29 cellular contexts compared by ENCODE assay signal in genomic region chr1:28323720-28324119, GRCh38. TPM values are rescaled to one million over a fixed set of nuclear protein-coding genes. Genes with fewer than 3 reads are reported as not detected.
DNase-seq lines count a peak whose midpoint lies in the region; ATAC-seq, FAIRE-seq and TF ChIP-seq lines count a peak whose summit lies in the region.
"Had no signal": no experiment of that assay in that cellular context is flagged by ENCODE, and none has a peak within 500 bp of the region (broad histone marks: within the 10 kb centered on the region; RNA-seq: fewer than 3 reads in every experiment).

No MANE protein-coding gene starts in this region.

- H3K9me3 Mint-ChIP-seq in activated naive CD8-positive, alpha-beta T cell treated with anti-CD3 and anti-CD28 coated beads, Interleukin-2, amount 50 U/mL, for 24 hours: no peaks in the 10 kb centered on the region
- H3K9me3 Mint-ChIP-seq: activated T-cell treated with anti-CD3 and anti-CD28 coated beads, Interleukin-2, amount 50 U/mL, for 4 hours; neural progenitor cell had no signal

- DNase-seq in Karpas-422: peak; percentile 50
- DNase-seq in SK-N-SH: peak; percentile 36
- no peak for DNase-seq in hepatocyte (ENCODE audit: low spot score)
- DNase-seq in pancreas: no peak
- no peak for DNase-seq in activated naive CD8-positive, alpha-beta T cell treated with anti-CD3 and anti-CD28 coated beads, Interleukin-2, amount 50 U/mL, for 24 hours
- no peak for DNase-seq in C1 segment of cervical spinal cord (lab: John Stamatoyannopoulos, UW)
- no peak for DNase-seq in T-helper 9 cell
- DNase-seq: activated CD4-positive, alpha-beta T cell treated with anti-CD3 and anti-CD28 coated beads for 4 hours; activated naive CD4-positive, alpha-beta T cell treated with Interleukin-2 at 50 U/mL for 16 hours; activated T-cell treated with anti-CD3 and anti-CD28 coated beads, Interleukin-2, amount 50 U/mL, for 4 hours; Caco-2; DND-41; effector CD4-positive, alpha-beta T cell; glutamatergic neuron; NCI-H146; NCI-H446 treated with DMSO at 0.1 percent for 48 hours; psoas muscle; RPMI8226; stimulated activated naive CD8-positive, alpha-beta T cell treated with anti-CD3 and anti-CD28 coated beads, Interleukin-15, Interleukin-2, amounts not matched to agents 100 U/mL and 50 U/mL, for 24 hours had no signal

- no peak for FAIRE-seq in pancreas (lab: Jason Lieb, UNC)
- FAIRE-seq: HTR-8/SVneo had no signal

- H4K20me1 ChIP-seq in Karpas-422 (ENCODE audit: insufficient read depth, low read depth, low read length): no peaks in the 10 kb centered on the region
- no peaks in the 10 kb centered on the region for H4K20me1 ChIP-seq in SK-N-SH (ENCODE audit: insufficient read depth)
- H4K20me1 ChIP-seq in hepatocyte (ENCODE audit: insufficient read depth, poor library complexity, severe bottlenecking): no peaks in the 10 kb centered on the region

- no peak overlapping the region for H3K4me2 ChIP-seq in Karpas-422 (ENCODE audit: low read depth, low read length, poor library complexity, severe bottlenecking)
- H3K4me2 ChIP-seq in SK-N-SH: no peak overlapping the region
- H3K4me2 ChIP-seq in hepatocyte: peak overlapping the region; percentile 21
- H3K4me2 ChIP-seq: KMS-11, neural progenitor cell had no signal

- no peaks in the 10 kb centered on the region for H3K27me3 ChIP-seq in Karpas-422 (ENCODE audit: low read length)
- no peaks in the 10 kb centered on the region; the same call in 1 of the 2 replicates for H3K27me3 ChIP-seq in SK-N-SH (ENCODE audit: insufficient read depth)
- H3K27me3 ChIP-seq in hepatocyte: no peaks in the 10 kb centered on the region
- H3K27me3 ChIP-seq in pancreas: no peaks in the 10 kb centered on the region
- H3K27me3 ChIP-seq: neural progenitor cell, SJSA1, vagina had no signal

- WGBS in SK-N-SH (ENCODE audit: low lambda C conversion rate): 9% methylated on average over 3 of the region's 3 CpGs
- 34% methylated on average over 3 of the region's 3 CpGs for WGBS in hepatocyte (ENCODE audit: low lambda C conversion rate, missing lambda C conversion rate)
- 14 to 23% methylated on average over 3 of the region's 3 CpGs for WGBS in pancreas, 2 donors

- H2AFZ ChIP-seq in Karpas-422 (ENCODE audit: low read length) (0 out of 2 replicates have a peak overlapping the region, but pooled peaks have one; percentile 51), SK-N-SH (ENCODE audit: low read depth) (no peak overlapping the region), hepatocyte (no peak overlapping the region)
- H2AFZ ChIP-seq: neural progenitor cell had no signal

- peaks cover 1% of the 10 kb centered on the region for H3K27me3 Mint-ChIP-seq in activated naive CD8-positive, alpha-beta T cell treated with anti-CD3 and anti-CD28 coated beads, Interleukin-2, amount 50 U/mL, for 24 hours

- H3F3A ChIP-seq in SK-N-SH (replicated peaks; ENCODE audit: insufficient read depth): peaks cover 8% of the 10 kb centered on the region

- H3K27ac ChIP-seq in Karpas-422 (ENCODE audit: low read length): no peak overlapping the region
- H3K27ac ChIP-seq in SK-N-SH (ENCODE audit: low read depth in 2 of 2, low read length in 1 of 2): peak overlapping the region in 1 of 2 experiments; percentile 30; a peak in 2 of 4 replicates
- H3K27ac ChIP-seq in hepatocyte: peak overlapping the region; percentile 67
- peak overlapping the region in 3 of 4 donors; percentile 22 to 59 (median 51) for H3K27ac ChIP-seq in pancreas
- H3K27ac ChIP-seq: C4-2B, epithelial cell of prostate, KMS-11, neural progenitor cell, psoas muscle, SJSA1, thoracic aorta, vagina had no signal

- CTCF ChIA-PET in SK-N-SH (lab: Yijun Ruan, JAX): no interaction called here

- H3K4me3 ChIP-seq in Karpas-422 (ENCODE audit: low read length): no peak overlapping the region
- no peak overlapping the region for H3K4me3 ChIP-seq in SK-N-SH (ENCODE audit: low read depth in 2 of 2, low read length in 1 of 2)
- H3K4me3 ChIP-seq in hepatocyte: no peak overlapping the region
- no peak overlapping the region for H3K4me3 ChIP-seq in pancreas
- H3K4me3 ChIP-seq: neural progenitor cell, psoas muscle, SJSA1, thoracic aorta, vagina had no signal

- no peak overlapping the region for H3K4me3 Mint-ChIP-seq in activated naive CD8-positive, alpha-beta T cell treated with anti-CD3 and anti-CD28 coated beads, Interleukin-2, amount 50 U/mL, for 24 hours
- H3K4me3 Mint-ChIP-seq: activated T-cell treated with anti-CD3 and anti-CD28 coated beads, Interleukin-2, amount 50 U/mL, for 4 hours; neural progenitor cell had no signal

- H3K79me2 ChIP-seq in Karpas-422 (ENCODE audit: low read length) (peaks cover 7% of the 10 kb centered on the region; the same call in 1 of the 2 replicates), SK-N-SH (ENCODE audit: insufficient read depth) (no peaks in the 10 kb centered on the region), hepatocyte (peaks cover 2% of the 10 kb centered on the region)

- ATAC-seq in pancreas: no peak
- no peak for ATAC-seq in GM21619 (IDR thresholded peaks at IDR 0.05; ENCODE audit: unreplicated experiment)
- no peak for ATAC-seq in activated naive CD8-positive, alpha-beta T cell treated with anti-CD3 and anti-CD28 coated beads, Interleukin-2, amount 50 U/mL, for 24 hours
- ATAC-seq: activated T-cell treated with anti-CD3 and anti-CD28 coated beads, Interleukin-2, amount 50 U/mL, for 4 hours; HCT116; psoas muscle; stimulated activated naive CD8-positive, alpha-beta T cell treated with anti-CD3 and anti-CD28 coated beads, Interleukin-15, Interleukin-2, amounts not matched to agents 100 U/mL and 50 U/mL, for 24 hours had no signal

- no peak overlapping the region for H3K27ac Mint-ChIP-seq in activated naive CD8-positive, alpha-beta T cell treated with anti-CD3 and anti-CD28 coated beads, Interleukin-2, amount 50 U/mL, for 24 hours
- H3K27ac Mint-ChIP-seq: neural progenitor cell had no signal

- H3K36me3 Mint-ChIP-seq in activated naive CD8-positive, alpha-beta T cell treated with anti-CD3 and anti-CD28 coated beads, Interleukin-2, amount 50 U/mL, for 24 hours (ENCODE audit: low read depth): peaks cover 2% of the 10 kb centered on the region
- H3K36me3 Mint-ChIP-seq: neural progenitor cell had no signal

- H3K9me2 ChIP-seq in Karpas-422 (replicated peaks; ENCODE audit: insufficient read depth, low read length) (no peaks in the 10 kb centered on the region), SK-N-SH (no peaks in the 10 kb centered on the region), hepatocyte (replicated peaks; ENCODE audit: insufficient read depth) (no peaks in the 10 kb centered on the region)

- no peak; a peak in 1 of 4 replicates for TF ChIP-seq EP300 in SK-N-SH (IDR thresholded peaks at IDR 0.05; ENCODE audit: borderline replicate concordance in 1 of 2, low read depth in 1 of 2, low read length in 1 of 2)

- intact Hi-C loops in pancreas (cut with DNase I): loop anchor here in 1 of 3 donors (10.0 kb wide), 1 partner anchor 59 kb away; no protein-coding TSS in a partner anchor

- H3K36me3 ChIP-seq in Karpas-422 (ENCODE audit: insufficient read depth, low read length): no peaks in the 10 kb centered on the region
- no peaks in the 10 kb centered on the region for H3K36me3 ChIP-seq in SK-N-SH (replicated peaks in 1 of 2; ENCODE audit: control insufficient read depth in 1 of 2, insufficient read depth in 2 of 2, low read length in 1 of 2)
- no peaks in the 10 kb centered on the region for H3K36me3 ChIP-seq in hepatocyte (replicated peaks; ENCODE audit: insufficient read depth, low read depth)
- no peaks in the 10 kb centered on the region for H3K36me3 ChIP-seq in pancreas
- H3K36me3 ChIP-seq: neural progenitor cell, SJSA1, thoracic aorta, vagina had no signal

- peaks cover 21% of the 10 kb centered on the region for H3K4me1 ChIP-seq in Karpas-422 (ENCODE audit: low read length)
- H3K4me1 ChIP-seq in SK-N-SH (ENCODE audit: control insufficient read depth in 1 of 2, insufficient read depth in 2 of 2, low read depth in 1 of 2, low read length in 1 of 2): peaks cover 3 to 5% of the 10 kb centered on the region in 2 experiments; a peak in 1 of 4 replicates
- H3K4me1 ChIP-seq in hepatocyte (ENCODE audit: insufficient read depth): peaks cover 13% of the 10 kb centered on the region
- peaks cover 0 to 18% (median 13%) of the 10 kb centered on the region in 3 donors for H3K4me1 ChIP-seq in pancreas
- H3K4me1 ChIP-seq: neural progenitor cell, psoas muscle had no signal

- no peak for TF ChIP-seq CTCF in SK-N-SH (IDR thresholded peaks at IDR 0.05)
- TF ChIP-seq CTCF in hepatocyte (IDR thresholded peaks at IDR 0.05; ENCODE audit: poor library complexity): no peak
- TF ChIP-seq CTCF in pancreas (IDR thresholded peaks at IDR 0.05): no peak

- POLR2A ChIA-PET in SK-N-SH (lab: Yijun Ruan, JAX): no interaction called here

- H3K4me1 Mint-ChIP-seq in activated naive CD8-positive, alpha-beta T cell treated with anti-CD3 and anti-CD28 coated beads, Interleukin-2, amount 50 U/mL, for 24 hours: peaks cover 22% of the 10 kb centered on the region

- H3K9me3 ChIP-seq in Karpas-422 (ENCODE audit: low read length) (no peaks in the 10 kb centered on the region), SK-N-SH (no peaks in the 10 kb centered on the region), hepatocyte (ENCODE audit: low read depth) (no peaks in the 10 kb centered on the region), pancreas (no peaks in the 10 kb centered on the region)
- H3K9me3 ChIP-seq: Caco-2, psoas muscle, SJSA1, thoracic aorta, vagina had no signal

- TF ChIP-seq RAD21 in SK-N-SH (IDR thresholded peaks at IDR 0.05; ENCODE audit: low read length): no peak

- H3K9ac ChIP-seq in Karpas-422 (ENCODE audit: low read length): no peak overlapping the region
- H3K9ac ChIP-seq in SK-N-SH: no peak overlapping the region
- H3K9ac ChIP-seq: KMS-11, neural progenitor cell had no signal

TF ChIP-seq in SK-N-SH, 30 proteins besides CTCF, POLR2A, EP300 and RAD21 (continues in another document):
- TF ChIP-seq POLR2AphosphoS5 (IDR thresholded peaks at IDR 0.05; ENCODE audit: low read depth, low read length) (no peak), ELF1 (IDR thresholded peaks at IDR 0.05) (no peak), EZH2phosphoT487 (IDR thresholded peaks at IDR 0.05; ENCODE audit: borderline replicate concordance, low read depth) (no peak), FOSL2 (IDR thresholded peaks at IDR 0.05; ENCODE audit: borderline replicate concordance, low read depth) (no peak)

RNA-seq across cellular contexts. Expression of gene MED18, which starts 5.1 kb away (rescaled TPM):
- 27.6 and 29.4 TPM in 2 replicates for total RNA-seq in Karpas-422 (2014; rRNA removed; shearing (Covaris generic); ENCODE audit: low replicate concordance)
- polyA plus RNA-seq in SK-N-SH (2012; rRNA removed) (12.6 and 13.7 TPM in 2 replicates), hepatocyte (13.2 and 14.7 TPM in 2 replicates), pancreas (10 to 100 TPM in 1 of 2 donors, 1 to 10 TPM in 1; 7.9 to 12.5 TPM)
- polyA plus RNA-seq in SK-N-SH (2012; cell fraction: cytosol; rRNA removed): 11.1 and 13.6 TPM in 2 replicates
- polyA plus RNA-seq in SK-N-SH (2012; cell fraction: nucleus; rRNA removed): 9.7 and 11.9 TPM in 2 replicates
- total RNA-seq in hepatocyte (17.1 and 26.0 TPM in 2 replicates), pancreas (1 to 10 TPM; 4.3 to 7.9 (median 6.5) TPM)

RNA-seq across cellular contexts. Expression of gene PHACTR4, which starts 45.8 kb away (rescaled TPM):
- total RNA-seq in Karpas-422 (2014; rRNA removed; shearing (Covaris generic); ENCODE audit: low replicate concordance): 8.5 and 10.0 TPM in 2 replicates
- polyA plus RNA-seq in SK-N-SH (2012; rRNA removed) (9.8 and 10.5 TPM in 2 replicates), hepatocyte (19.1 and 22.1 TPM in 2 replicates), pancreas (10 to 100 TPM; 12.5 to 13.3 TPM)
- polyA plus RNA-seq in SK-N-SH (2012; cell fraction: cytosol; rRNA removed): 11.8 and 14.9 TPM in 2 replicates
- 13.9 and 20.9 TPM in 2 replicates for polyA plus RNA-seq in SK-N-SH (2012; cell fraction: nucleus; rRNA removed)
- total RNA-seq in hepatocyte (18.5 and 21.5 TPM in 2 replicates), pancreas (10 to 100 TPM; 13.5 to 25.8 (median 15.9) TPM)

Comparison
In these comparisons a context has a peak if more than half of its experiments do, and no peak if none do; other contexts are left out.
1. DNase-seq: peak in Karpas-422 (single experiment) and SK-N-SH (single experiment); none in hepatocyte (single experiment), pancreas (0 of 6), activated naive CD8-positive, alpha-beta T cell treated with anti-CD3 and anti-CD28 coated beads, Interleukin-2, amount 50 U/mL, for 24 hours (single experiment), C1 segment of cervical spinal cord (0 of 14) and T-helper 9 cell (single experiment).